ENCODE assay signal across 8 cellular contexts in the genomic region with DNA sequence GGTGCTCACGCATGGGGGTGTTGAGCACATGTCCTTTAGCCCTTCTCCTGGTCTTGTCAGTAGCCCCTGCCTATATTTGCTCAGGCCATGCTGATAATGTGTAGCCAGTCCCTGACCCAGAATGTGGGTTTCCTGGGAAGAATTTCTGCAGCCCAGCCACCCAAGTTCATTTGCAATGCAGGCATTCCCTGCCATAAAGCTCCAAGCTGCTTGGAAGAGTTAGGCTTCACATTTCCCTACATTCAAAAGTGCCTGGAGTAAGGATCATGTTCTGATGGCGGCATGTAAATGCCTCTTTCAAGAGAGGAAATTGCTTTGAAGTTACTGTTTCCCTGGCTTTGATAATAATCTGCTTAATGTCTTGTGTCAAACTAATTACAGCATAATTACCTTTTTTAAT.
"Had no signal": no experiment of that assay in that cellular context is flagged by ENCODE, and none has a peak within 500 bp of the region (broad histone marks: within the 10 kb centered on the region; RNA-seq: fewer than 3 reads in every experiment).

No MANE protein-coding gene starts in this region.

- DNase-seq: foreskin keratinocyte; mammary epithelial cell; mucosa of descending colon; naive thymus-derived CD8-positive, alpha-beta T cell; stimulated activated CD4-positive, alpha-beta T cell treated with anti-CD3 and anti-CD28 coated beads, Interleukin-2, amount 100 ng/mL, for 48 hours had no signal

- ATAC-seq: foreskin keratinocyte; left lobe of liver; mucosa of descending colon; naive thymus-derived CD8-positive, alpha-beta T cell; stimulated activated effector memory CD8-positive, alpha-beta T cell treated with anti-CD3 and anti-CD28 coated beads, Interleukin-12 subunit alpha, Interleukin-12 subunit beta, amount 100 ng/mL, for 72 hours; stimulated activated naive CD8-positive, alpha-beta T cell treated with anti-CD3 and anti-CD28 coated beads, Interleukin-15, Interleukin-2, amounts not matched to agents 100 U/mL and 50 U/mL, for 24 hours had no signal
